Comparison of ENCODE assay signal across 12 cellular contexts in the genomic region with DNA sequence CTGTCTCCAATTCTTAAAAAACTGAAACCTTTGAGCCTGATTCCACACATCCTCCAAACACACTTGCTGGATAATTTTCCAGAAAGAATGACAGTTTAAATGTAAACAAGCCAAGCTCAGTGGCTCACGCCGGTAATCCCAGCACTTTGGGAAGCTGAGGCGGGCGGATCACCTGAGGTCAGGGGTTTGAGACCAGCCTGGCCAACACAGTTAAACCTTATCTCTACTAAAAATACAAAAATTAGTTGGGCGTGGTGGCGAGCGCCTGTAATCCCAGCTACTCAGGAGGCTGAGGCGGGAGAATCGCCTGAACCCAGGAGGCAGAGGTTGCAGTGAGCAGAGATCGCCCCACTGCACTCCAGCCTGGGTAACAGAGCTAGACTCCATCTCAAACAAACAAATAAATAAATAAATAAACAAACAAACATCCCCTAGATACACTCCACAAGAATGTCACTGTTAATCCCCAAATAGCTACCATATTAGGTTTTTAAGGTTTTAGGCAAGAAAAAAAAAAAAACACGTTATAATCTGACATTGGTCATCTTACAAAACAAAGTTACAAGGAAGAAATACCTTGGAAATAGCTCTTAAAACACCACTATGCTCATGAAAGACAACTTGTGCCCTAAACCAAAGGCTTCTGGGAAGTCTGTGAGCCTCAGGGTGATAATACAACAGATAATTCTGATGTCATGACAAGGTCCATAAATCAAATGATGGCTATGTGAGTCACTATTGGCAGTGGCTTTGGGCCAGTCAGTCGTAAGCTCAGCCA. TPM values are rescaled to one million over a fixed set of nuclear protein-coding genes. Genes with fewer than 3 reads are reported as not detected.
A peak's percentile ranks its signal among the peaks of the same experiment; 100 is the strongest.
DNase-seq lines count a peak whose midpoint lies in the region; ATAC-seq, FAIRE-seq and TF ChIP-seq lines count a peak whose summit lies in the region.
"Had no signal": no experiment of that assay in that cellular context is flagged by ENCODE, and none has a peak within 500 bp of the region (broad histone marks: within the 10 kb centered on the region; RNA-seq: fewer than 3 reads in every experiment).

No MANE protein-coding gene starts in this region.

- no peak for TF ChIP-seq POLR2A in endothelial cell of umbilical vein (IDR thresholded peaks at IDR 0.05; ENCODE audit: low read depth, low read length)

- H3K4me2 ChIP-seq in endothelial cell of umbilical vein (ENCODE audit: insufficient read depth, low read length): peak overlapping the region; percentile 3

- dilution Hi-C loops in endothelial cell of umbilical vein (cut with MboI; ENCODE audit: extremely low pct_ligation_motif_present, low sequenced_read_pairs): no loop called here

- in situ Hi-C loops in GM13977 (cut with MboI; ENCODE audit: low pct_unique_long_range_greater_than_20kb, low sequenced_read_pairs, unreplicated experiment): no loop called here

- H3K36me3 ChIP-seq in endothelial cell of umbilical vein (ENCODE audit: control insufficient read depth in 2 of 2, extremely low read depth in 1 of 2, insufficient read depth in 2 of 2, low read length in 2 of 2): peaks cover 0 to 2% of the 10 kb centered on the region in 2 experiments
- H3K36me3 ChIP-seq: tibial nerve had no signal

- POLR2A ChIA-PET in endothelial cell of umbilical vein (lab: Charles Lee): no interaction called here

- H3K9me1 ChIP-seq in endothelial cell of umbilical vein (replicated peaks; ENCODE audit: control insufficient read depth, extremely low read depth, insufficient read depth, low read length): no peaks in the 10 kb centered on the region

- no TSS peak for BruUV-seq in endothelial cell of umbilical vein (replicated peaks; lab: Mats Ljungman, UMichigan)

- intact Hi-C loops in endothelial cell of umbilical vein (cut with micrococcal nuclease): no loop called here

- H3K4me1 ChIP-seq in endothelial cell of umbilical vein (ENCODE audit: control insufficient read depth, extremely low read depth, insufficient read depth, low read length): peaks cover 21% of the 10 kb centered on the region
- H3K4me1 ChIP-seq: tibial nerve had no signal

- no peak for ATAC-seq in HG02981 (IDR thresholded peaks at IDR 0.05; ENCODE audit: unreplicated experiment)
- ATAC-seq in HG02610 (IDR thresholded peaks at IDR 0.05; ENCODE audit: unreplicated experiment): no peak

- H3K79me2 ChIP-seq in endothelial cell of umbilical vein (ENCODE audit: control insufficient read depth, insufficient read depth, low read length): peaks cover 39% of the 10 kb centered on the region

- no peak overlapping the region for H3K9ac ChIP-seq in endothelial cell of umbilical vein (replicated peaks; ENCODE audit: extremely low read depth, insufficient read depth, low read length)

- DNase-seq in SHP77 (lab: John Stamatoyannopoulos, UW) (peak; percentile 13 to 31), SHP77 treated with DMSO at 0.1 percent for 48 hours (lab: John Stamatoyannopoulos, UW) (no peak), NCI-H460 (ENCODE audit: extremely low read depth, low read depth) (peak; percentile 27), endothelial cell of umbilical vein (ENCODE audit: low read depth, low spot score) (peak; percentile 83), skeletal muscle cell (ENCODE audit: low read depth) (peak; percentile 36), GM13977 (ENCODE audit: low spot score) (no peak)
- DNase-seq: activated B cell treated with CpG ODN at 0.5 μM for 24 hours; activated naive CD4-positive, alpha-beta T cell treated with anti-CD3 and anti-CD28 coated beads for 36 hours had no signal

- H3K9me3 ChIP-seq in endothelial cell of umbilical vein (replicated peaks; ENCODE audit: control insufficient read depth, insufficient read depth, low read length): no peaks in the 10 kb centered on the region
- H3K9me3 ChIP-seq: tibial nerve had no signal

- H4K20me1 ChIP-seq in endothelial cell of umbilical vein (replicated peaks; ENCODE audit: control insufficient read depth, extremely low read depth, insufficient read depth, low read length): no peaks in the 10 kb centered on the region

- TF ChIP-seq CTCF in endothelial cell of umbilical vein (IDR thresholded peaks at IDR 0.05; ENCODE audit: extremely low read depth in 1 of 2, insufficient read depth in 1 of 2, low read depth in 1 of 2, low read length in 2 of 2): no peak
- TF ChIP-seq CTCF in GM13977 (IDR thresholded peaks at IDR 0.05; ENCODE audit: extremely low read depth, insufficient read depth, missing control alignments): no peak

- H3K4me3 ChIP-seq in endothelial cell of umbilical vein (replicated peaks in 1 of 3; ENCODE audit: insufficient read depth in 1 of 3, low read depth in 1 of 3, low read length in 3 of 3): no peak overlapping the region
- no peak overlapping the region for H3K4me3 ChIP-seq in skeletal muscle cell (ENCODE audit: low read depth, low read length)
- H3K4me3 ChIP-seq: tibial nerve had no signal

- H3K27ac ChIP-seq in endothelial cell of umbilical vein (ENCODE audit: insufficient read depth, low read depth, low read length): no peak overlapping the region
- H3K27ac ChIP-seq: tibial nerve had no signal

- H3K27me3 ChIP-seq in endothelial cell of umbilical vein (ENCODE audit: control insufficient read depth in 2 of 2, insufficient read depth in 2 of 2, low read length in 2 of 2): no peaks in the 10 kb centered on the region
- H3K27me3 ChIP-seq: tibial nerve had no signal

- H2AFZ ChIP-seq in endothelial cell of umbilical vein (ENCODE audit: low read depth, low read length): no peak overlapping the region

- no peak for FAIRE-seq in endothelial cell of umbilical vein (lab: Jason Lieb, UNC)
- FAIRE-seq: GM12891 had no signal

- CTCF ChIA-PET in endothelial cell of umbilical vein (lab: Charles Lee): interaction anchor here (0.8 to 1.3 kb wide), 9 partner anchors 10 to 485 kb away, joined by 3 to 10 read pairs (median 3); no protein-coding TSS in a partner anchor

TF ChIP-seq in endothelial cell of umbilical vein, 7 proteins besides CTCF, POLR2A, EP300 and RAD21:
- TF ChIP-seq MYC (IDR thresholded peaks at IDR 0.05; ENCODE audit: low read depth, low read length): no peak
- TF ChIP-seq, protein P1, sequence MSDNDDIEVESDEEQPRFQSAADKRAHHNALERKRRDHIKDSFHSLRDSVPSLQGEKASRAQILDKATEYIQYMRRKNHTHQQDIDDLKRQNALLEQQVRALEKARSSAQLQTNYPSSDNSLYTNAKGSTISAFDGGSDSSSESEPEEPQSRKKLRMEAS (IDR thresholded peaks at IDR 0.05; ENCODE audit: insufficient read depth, insufficient read length): no peak
- no peak for TF ChIP-seq EZH2 (IDR thresholded peaks at IDR 0.05; ENCODE audit: borderline replicate concordance, low read depth, low read length, severe bottlenecking)
- TF ChIP-seq GATA2 (IDR thresholded peaks at IDR 0.05; ENCODE audit: insufficient read depth, insufficient read length, low read depth, low read length): peak; percentile 54
- peak; percentile 76 for TF ChIP-seq JUN (IDR thresholded peaks at IDR 0.05; ENCODE audit: borderline replicate concordance, insufficient read depth, insufficient read length, low read depth)
- peak; percentile 71 for TF ChIP-seq FOS (IDR thresholded peaks at IDR 0.05; ENCODE audit: borderline replicate concordance, insufficient read depth, low read length)
- peak; percentile 46 for TF ChIP-seq POLR2AphosphoS5 (IDR thresholded peaks at IDR 0.05; ENCODE audit: insufficient read depth, low read depth, low read length)

RNA-seq across cellular contexts. Expression of a gene that starts 13.2 kb away (rescaled TPM):
- total RNA-seq in NCI-H460 (2014; rRNA removed; shearing (Covaris generic)): 0.46 and 1.1 TPM in 2 replicates
- 0.97 TPM in 1 of 2 replicates, not detected in the other for polyA plus RNA-seq in NCI-H460 (2014; cell fraction: nucleus; rRNA removed)
- total RNA-seq in endothelial cell of umbilical vein: 29.6 and 39.7 TPM in 2 replicates
- polyA plus RNA-seq in endothelial cell of umbilical vein: 8.4 and 10.9 TPM in 2 replicates
- 13.1 and 16.0 TPM in 2 replicates for polyA plus RNA-seq in endothelial cell of umbilical vein (2011; cell fraction: cytosol; rRNA removed)
- 47.2 and 66.5 TPM in 2 replicates for polyA plus RNA-seq in endothelial cell of umbilical vein (2011; cell fraction: nucleus; rRNA removed)
- polyA plus RNA-seq in endothelial cell of umbilical vein (2012): 28.6 and 47.4 TPM in 2 replicates
- 47.3 and 56.8 TPM in 2 replicates for polyA minus RNA-seq in endothelial cell of umbilical vein
- polyA minus RNA-seq in endothelial cell of umbilical vein (2011; cell fraction: cytosol; rRNA and poly(A)+ RNA removed): 0.41 TPM
- polyA minus RNA-seq in endothelial cell of umbilical vein (2011; cell fraction: nucleus; rRNA and poly(A)+ RNA removed): 96.8 and 159 TPM in 2 replicates

Comparison
In these comparisons a context has a peak if more than half of its experiments do, and no peak if none do; other contexts are left out.
1. DNase-seq: peak in SHP77 (2 of 2), NCI-H460 (single experiment), endothelial cell of umbilical vein (single experiment) and skeletal muscle cell (single experiment); none in SHP77 treated with DMSO at 0.1 percent for 48 hours (single experiment) and GM13977 (single experiment).
2. RNA of a gene that starts 13.2 kb away (total RNA-seq): 29.6 to 39.7 TPM in endothelial cell of umbilical vein; 0.46 to 1.1 TPM in NCI-H460; every median in the first group is over 10 times any median in the second.